ENCODE assay signal across 9 cellular contexts in genomic region chr5:54663876-54664275, GRCh38.
DNase-seq lines count a peak whose midpoint lies in the region; ATAC-seq and TF ChIP-seq lines count a peak whose summit lies in the region.
"Had no signal": no experiment of that assay in that cellular context is flagged by ENCODE, and none has a peak within 500 bp of the region (broad histone marks: within the 10 kb centered on the region; RNA-seq: fewer than 3 reads in every experiment).

No MANE protein-coding gene starts in this region.

- POLR2A ChIA-PET in HEK293T (lab: Yijun Ruan, JAX), result no interaction called here

- H3K4me3 ChIP-seq in heart right ventricle, result no peak overlapping the region

- CTCF ChIA-PET in HEK293T (lab: Yijun Ruan, JAX), result no interaction called here

- H3K27me3 ChIP-seq in heart right ventricle, result no peaks in the 10 kb centered on the region

- WGBS in heart right ventricle, 2 donors, result 33 to 37% methylated on average over 5 of the region's 5 CpGs

- no peak overlapping the region for H3K27ac ChIP-seq in heart right ventricle

- peaks cover 0 to 25% (median 9%) of the 10 kb centered on the region in 9 donors for H3K4me1 ChIP-seq in heart right ventricle

- intact Hi-C loops in heart right ventricle (cut with DNase I), result loop anchor here in 1 of 10 donors (5.0 kb wide), 1 partner anchor 38 kb away; no protein-coding TSS in a partner anchor

- peaks cover 0 to 15% (median 0%) of the 10 kb centered on the region in 11 donors for H3K9me3 ChIP-seq in heart right ventricle

- no peaks in the 10 kb centered on the region for H3K36me3 ChIP-seq in heart right ventricle

- DNase-seq in EH (ENCODE audit: low read depth) (peak; percentile 98), amniotic stem cell (lab: John Stamatoyannopoulos, UW) (peak; percentile 66), heart right ventricle (peak in 1 of 2 donors; percentile 45), putamen (ENCODE audit: low spot score) (peak; percentile 83), NCI-H1930 (lab: John Stamatoyannopoulos, UW) (no peak), SIG-M5 (lab: John Stamatoyannopoulos, UW) (no peak), HEK293T (ENCODE audit: extremely low spot score) (no peak)
- DNase-seq: DMS153 had no signal

- ATAC-seq in heart right ventricle (peak in 6 of 8 donors; percentile 48 to 79 (median 61)), HG02623 (IDR thresholded peaks at IDR 0.05; ENCODE audit: unreplicated experiment) (no peak)

- TF ChIP-seq CTCF in heart right ventricle (IDR thresholded peaks at IDR 0.05), result no peak

TF ChIP-seq in HEK293T, 16 proteins besides CTCF, POLR2A, EP300 and RAD21:
- no peak for TF ChIP-seq FOXA1 (IDR thresholded peaks at IDR 0.05)
- no peak for TF ChIP-seq TARDBP (IDR thresholded peaks at IDR 0.05)
- TF ChIP-seq, protein P1, sequence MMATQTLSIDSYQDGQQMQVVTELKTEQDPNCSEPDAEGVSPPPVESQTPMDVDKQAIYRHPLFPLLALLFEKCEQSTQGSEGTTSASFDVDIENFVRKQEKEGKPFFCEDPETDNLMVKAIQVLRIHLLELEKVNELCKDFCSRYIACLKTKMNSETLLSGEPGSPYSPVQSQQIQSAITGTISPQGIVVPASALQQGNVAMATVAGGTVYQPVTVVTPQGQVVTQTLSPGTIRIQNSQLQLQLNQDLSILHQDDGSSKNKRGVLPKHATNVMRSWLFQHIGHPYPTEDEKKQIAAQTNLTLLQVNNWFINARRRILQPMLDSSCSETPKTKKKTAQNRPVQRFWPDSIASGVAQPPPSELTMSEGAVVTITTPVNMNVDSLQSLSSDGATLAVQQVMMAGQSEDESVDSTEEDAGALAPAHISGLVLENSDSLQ (IDR thresholded peaks at IDR 0.05), result no peak

Comparison
In these comparisons a context has a peak if more than half of its experiments do, and no peak if none do; other contexts are left out.
1. DNase-seq: peak in EH (single experiment), amniotic stem cell (single experiment) and putamen (single experiment); none in NCI-H1930 (0 of 2), SIG-M5 (single experiment) and HEK293T (single experiment).